In genomic region chr3:152244156-152244888, GRCh38 we compare ENCODE assay signal across 11 cellular contexts. TPM values are rescaled to one million over a fixed set of nuclear protein-coding genes. Genes with fewer than 3 reads are reported as not detected.
DNase-seq lines count a peak whose midpoint lies in the region; ATAC-seq, FAIRE-seq and TF ChIP-seq lines count a peak whose summit lies in the region.
"Had no signal": no experiment of that assay in that cellular context is flagged by ENCODE, and none has a peak within 500 bp of the region (broad histone marks: within the 10 kb centered on the region; RNA-seq: fewer than 3 reads in every experiment).

No MANE protein-coding gene starts in this region.

- H3K4me3 ChIP-seq in mucosa of rectum (ENCODE audit: low read length in 2 of 2) = peak overlapping the region; percentile 11 to 56
- H3K4me3 ChIP-seq in SJCRH30 = no peak overlapping the region
- no peak overlapping the region for H3K4me3 ChIP-seq in brain microvascular endothelial cell (ENCODE audit: low read depth, low read length)

- ATAC-seq in HG02884 (IDR thresholded peaks at IDR 0.05; ENCODE audit: unreplicated experiment) = peak; percentile 37

- H3K36me3 ChIP-seq in mucosa of rectum (ENCODE audit: control insufficient read depth in 2 of 2, insufficient read depth in 2 of 2, low read length in 2 of 2) (no peaks in the 10 kb centered on the region), SJCRH30 (no peaks in the 10 kb centered on the region), brain microvascular endothelial cell (replicated peaks) (no peaks in the 10 kb centered on the region)
- H3K36me3 ChIP-seq: right lobe of liver had no signal

- H3K27me3 ChIP-seq in mucosa of rectum (ENCODE audit: control insufficient read depth in 2 of 2, insufficient read depth in 2 of 2, low read length in 2 of 2) = no peaks in the 10 kb centered on the region
- no peaks in the 10 kb centered on the region for H3K27me3 ChIP-seq in SJCRH30
- H3K27me3 ChIP-seq in brain microvascular endothelial cell (replicated peaks) = no peaks in the 10 kb centered on the region
- H3K27me3 ChIP-seq: right lobe of liver had no signal

- DNase-seq in GM18507 (ENCODE audit: extremely low spot score, insufficient read length, low read depth) = no peak
- peak; percentile 81 for DNase-seq in RPMI8226
- DNase-seq in SJCRH30 = no peak
- no peak for DNase-seq in brain microvascular endothelial cell
- no peak for DNase-seq in activated gamma-delta T cell treated with Interleukin-2 at 50 U/mL for 16 hours
- no peak for DNase-seq in stimulated activated CD4-positive, alpha-beta T cell treated with anti-CD3 and anti-CD28 coated beads, Interleukin-4, amount 100 ng/mL, for 24 hours
- DNase-seq: glutamatergic neuron, NCI-H2081 treated with DMSO at 0.1 percent for 48 hours, right lobe of liver had no signal

- H3K9me3 ChIP-seq in mucosa of rectum (ENCODE audit: control insufficient read depth in 2 of 2, low read length in 2 of 2) (no peaks in the 10 kb centered on the region), SJCRH30 (replicated peaks) (no peaks in the 10 kb centered on the region)
- H3K9me3 ChIP-seq: right lobe of liver had no signal

- H3K4me1 ChIP-seq in mucosa of rectum (ENCODE audit: control insufficient read depth in 2 of 2, insufficient read depth in 2 of 2, low read length in 2 of 2) (no peaks in the 10 kb centered on the region), SJCRH30 (no peaks in the 10 kb centered on the region)

- peak overlapping the region in 1 of 2 donors; percentile 43 for H3K9ac ChIP-seq in mucosa of rectum (ENCODE audit: low read depth in 1 of 2, low read length in 2 of 2)

- in situ Hi-C loops in brain microvascular endothelial cell (cut with HindIII; ENCODE audit: low pct_ligation_motif_present, low sequenced_read_pairs) = no loop called here

- TF ChIP-seq CTCF in brain microvascular endothelial cell (IDR thresholded peaks at IDR 0.05; ENCODE audit: low read depth, low read length, missing control alignments) = no peak

- H3K27ac ChIP-seq in mucosa of rectum (ENCODE audit: low read depth in 2 of 2, low read length in 2 of 2) (peak overlapping the region in 1 of 2 donors; percentile 39), SJCRH30 (no peak overlapping the region), brain microvascular endothelial cell (no peak overlapping the region)

- FAIRE-seq in GM18507 (lab: Jason Lieb, UNC) = peak; percentile 59

RNA-seq across cellular contexts. Expression of gene MBNL1, which starts 24.4 kb away (rescaled TPM):
- 72.3 and 90.5 TPM in 2 replicates for total RNA-seq in SJCRH30 (2014; rRNA removed; shearing (Covaris generic))

Comparison
In these comparisons a context has a peak if more than half of its experiments do, and no peak if none do; other contexts are left out.
1. H3K4me3 ChIP-seq: peak in mucosa of rectum (2 of 2); none in SJCRH30 (single experiment) and brain microvascular endothelial cell (single experiment).